1 cellular context compared by ENCODE assay signal in the genomic region with DNA sequence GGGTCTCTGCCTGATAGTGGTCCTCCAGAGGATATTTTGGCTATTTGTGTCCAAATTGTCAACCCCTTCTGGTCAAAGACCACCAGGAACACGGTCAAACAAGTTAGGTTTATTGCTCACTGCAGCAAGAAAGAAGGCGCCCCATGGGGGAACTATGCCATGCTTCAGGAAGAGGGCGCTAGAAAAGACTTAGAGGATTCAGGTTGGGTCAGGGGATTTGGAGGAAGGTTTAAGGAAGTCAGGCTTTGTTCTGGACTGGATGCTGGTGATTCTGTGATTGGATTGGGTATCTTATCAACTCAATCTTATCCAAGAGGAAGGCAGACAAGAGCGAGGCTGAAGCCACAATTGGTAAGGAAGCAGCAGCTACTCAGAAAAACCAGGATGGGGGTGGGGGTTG.
TF ChIP-seq lines count a peak whose summit lies in the region.

No MANE protein-coding gene starts in this region.

TF ChIP-seq in endothelial cell of umbilical vein, 7 proteins besides CTCF, POLR2A, EP300 and RAD21 (continued from another document):
- TF ChIP-seq, protein P1, sequence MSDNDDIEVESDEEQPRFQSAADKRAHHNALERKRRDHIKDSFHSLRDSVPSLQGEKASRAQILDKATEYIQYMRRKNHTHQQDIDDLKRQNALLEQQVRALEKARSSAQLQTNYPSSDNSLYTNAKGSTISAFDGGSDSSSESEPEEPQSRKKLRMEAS (IDR thresholded peaks at IDR 0.05; ENCODE audit: insufficient read depth, insufficient read length) = no peak
- no peak for TF ChIP-seq JUN (IDR thresholded peaks at IDR 0.05; ENCODE audit: borderline replicate concordance, insufficient read depth, insufficient read length, low read depth)
- TF ChIP-seq EZH2 (IDR thresholded peaks at IDR 0.05; ENCODE audit: borderline replicate concordance, low read depth, low read length, severe bottlenecking) = no peak
